ENCODE assay signal across 11 cellular contexts in the genomic region with DNA sequence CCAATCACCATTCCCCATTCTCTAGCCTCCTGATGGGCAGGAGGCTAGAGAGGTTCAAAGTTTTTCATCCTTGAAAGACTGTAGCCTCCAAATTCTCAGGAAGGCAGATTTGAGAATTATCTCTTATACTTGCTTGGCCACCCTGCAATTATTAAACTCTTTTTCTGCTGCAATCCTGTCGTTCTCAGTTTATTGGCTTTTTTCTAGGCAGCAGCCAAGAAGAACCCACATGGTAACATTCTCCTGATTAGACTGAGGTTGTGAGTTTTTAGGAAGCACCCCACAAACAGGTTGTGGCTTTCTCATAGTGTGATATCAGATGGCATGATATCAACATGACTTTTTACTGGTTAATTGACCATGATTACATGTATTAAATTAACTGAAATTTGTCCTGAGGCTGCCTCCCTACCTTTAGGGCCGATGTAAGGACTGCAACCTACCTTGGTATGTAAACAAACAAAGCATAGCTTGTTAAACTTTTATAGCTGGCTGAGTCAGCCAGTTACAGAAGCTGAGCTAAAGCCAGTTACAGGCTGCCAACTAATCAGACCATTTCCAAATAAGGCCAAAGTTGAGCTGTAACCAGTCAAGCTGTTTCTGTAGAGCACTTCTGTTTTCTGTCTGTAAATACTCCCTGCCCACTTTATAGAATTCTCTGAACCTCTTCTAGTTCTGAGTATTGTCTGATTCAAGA. TPM values are rescaled to one million over a fixed set of nuclear protein-coding genes. Genes with fewer than 3 reads are reported as not detected.
A peak's percentile ranks its signal among the peaks of the same experiment; 100 is the strongest.
DNase-seq lines count a peak whose midpoint lies in the region; ATAC-seq and TF ChIP-seq lines count a peak whose summit lies in the region.
"Had no signal": no experiment of that assay in that cellular context is flagged by ENCODE, and none has a peak within 500 bp of the region (broad histone marks: within the 10 kb centered on the region; RNA-seq: fewer than 3 reads in every experiment).

No MANE protein-coding gene starts in this region.

- ATAC-seq in GM18870 (IDR thresholded peaks at IDR 0.05; ENCODE audit: unreplicated experiment) (peak; percentile 18), GM21528 (IDR thresholded peaks at IDR 0.05; ENCODE audit: low FRiP score, unreplicated experiment) (no peak), GM18520 (IDR thresholded peaks at IDR 0.05; ENCODE audit: unreplicated experiment) (no peak), HG02798 (IDR thresholded peaks at IDR 0.05; ENCODE audit: poor library complexity, unreplicated experiment) (no peak)

- no peaks in the 10 kb centered on the region for H3K9me3 Mint-ChIP-seq in immature natural killer cell

- peaks cover 5 to 10% (median 9%) of the 10 kb centered on the region in 3 donors for H3K27me3 Mint-ChIP-seq in immature natural killer cell (ENCODE audit: low read depth in 3 of 3)

- TF ChIP-seq CTCF in 22Rv1 (IDR thresholded peaks at IDR 0.05), result no peak

- peak overlapping the region in 2 of 6 donors; percentile 12 to 33 for H3K27ac Mint-ChIP-seq in immature natural killer cell

- H3K27ac ChIP-seq in 22Rv1, result peak overlapping the region; percentile 81
- H3K27ac ChIP-seq: BLaER1, hepatocyte had no signal

- DNase-seq in RKO (ENCODE audit: low spot score) (peak; percentile 76), iris pigment epithelial cell (ENCODE audit: low read depth) (peak; percentile 63), immature natural killer cell (no peak)
- DNase-seq: stimulated activated naive CD4-positive, alpha-beta T cell treated with Interleukin-2 at 50 U/mL for 16 hours had no signal

- H3K36me3 Mint-ChIP-seq in immature natural killer cell, result peaks cover 0 to 7% (median 0%) of the 10 kb centered on the region in 3 donors

- H3K4me1 Mint-ChIP-seq in immature natural killer cell, result peaks cover 17 to 27% of the 10 kb centered on the region in 2 donors

- no peak overlapping the region for H3K4me3 Mint-ChIP-seq in immature natural killer cell

RNA-seq across cellular contexts. Expression of a gene that starts 3.2 kb away (rescaled TPM):
- 1 to 10 TPM in 2 of 3 donors, under 1 TPM in 1; 0.53 to 4.4 (median 2.7) TPM for polyA plus RNA-seq in immature natural killer cell
- polyA plus RNA-seq: hepatocyte had no signal

Comparison
In these comparisons a context has a peak if more than half of its experiments do, and no peak if none do; other contexts are left out.
1. DNase-seq: peak in RKO (single experiment) and iris pigment epithelial cell (single experiment); none in immature natural killer cell (0 of 3).